3 cellular contexts compared by ENCODE assay signal in genomic region chr11:2187267-2187707, GRCh38.
TF ChIP-seq lines count a peak whose summit lies in the region.

No MANE protein-coding gene starts in this region.

TF ChIP-seq in SK-N-SH, 30 proteins besides CTCF, POLR2A, EP300 and RAD21:
- TF ChIP-seq FOXJ3 (CRISPR knock-in tag; IDR thresholded peaks at IDR 0.05) = 0 out of 2 replicates have a peak, but pooled peaks have one; percentile 34
- TF ChIP-seq SIN3A (IDR thresholded peaks at IDR 0.05; ENCODE audit: borderline replicate concordance, low read depth, low read length) = no peak

TF ChIP-seq in SK-N-SH treated with all-trans-retinoic acid at 6 μM for 48 hours, 23 proteins besides CTCF, POLR2A, EP300 and RAD21:
- no peak for TF ChIP-seq CSDC2 (CRISPR knock-in tag; IDR thresholded peaks at IDR 0.05)
- TF ChIP-seq PPARA (CRISPR knock-in tag; IDR thresholded peaks at IDR 0.05; ENCODE audit: borderline replicate concordance) = no peak
- no peak for TF ChIP-seq ZNF565 (CRISPR knock-in tag; conservative IDR thresholded peaks at IDR 0.05; ENCODE audit: low read depth)
- no peak for TF ChIP-seq ZNF70 (CRISPR knock-in tag; IDR thresholded peaks at IDR 0.05)
TF ChIP-seq in SK-N-SH treated with all-trans-retinoic acid at 6 μM for 48 hours: peak in this region for 0.

TF ChIP-seq in H1, 55 proteins besides CTCF, POLR2A, EP300 and RAD21:
- TF ChIP-seq RNF2 (IDR thresholded peaks at IDR 0.05; ENCODE audit: borderline replicate concordance, low read depth, low read length, missing control alignments, poor library complexity, severe bottlenecking) (peak; percentile 38), RXRA (IDR thresholded peaks at IDR 0.05; ENCODE audit: insufficient read depth, low read depth, low read length) (no peak), CHD2 (IDR thresholded peaks at IDR 0.05; ENCODE audit: low read length) (no peak)
TF ChIP-seq in H1: peak in this region for 1.
